1 cellular context compared by ENCODE assay signal in the genomic region with DNA sequence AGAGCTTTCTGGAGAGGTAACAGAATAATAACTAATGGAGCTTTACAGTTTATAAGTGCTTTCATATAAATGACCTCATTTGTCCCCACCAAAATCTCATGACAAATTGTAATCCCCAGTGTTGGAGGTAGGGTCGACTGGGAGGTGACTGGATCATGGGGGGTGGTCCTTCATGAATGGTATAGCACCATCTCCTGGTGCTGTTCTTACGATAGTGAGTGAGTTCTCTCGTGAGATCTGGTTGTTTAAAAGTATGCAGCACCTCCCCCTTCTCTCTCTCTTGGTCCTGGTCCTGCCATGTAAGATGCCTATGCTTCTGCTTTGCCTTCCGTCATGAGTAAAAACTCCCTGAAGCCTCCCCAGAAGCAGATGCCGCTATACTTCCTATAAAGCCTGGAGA.
TF ChIP-seq lines count a peak whose summit lies in the region.

No MANE protein-coding gene starts in this region.

TF ChIP-seq in WTC11, 78 proteins besides CTCF, POLR2A, EP300 and RAD21 (continued from another document):
- TF ChIP-seq E2F5 (CRISPR knock-in tag; IDR thresholded peaks at IDR 0.05) (no peak), NFE2L1 (CRISPR knock-in tag; IDR thresholded peaks at IDR 0.05) (no peak), PRDM15 (CRISPR knock-in tag; IDR thresholded peaks at IDR 0.05) (no peak), NR2C2 (CRISPR knock-in tag; IDR thresholded peaks at IDR 0.05) (no peak), ATF3 (CRISPR knock-in tag; conservative IDR thresholded peaks at IDR 0.05) (no peak), CBFB (CRISPR knock-in tag; IDR thresholded peaks at IDR 0.05; ENCODE audit: low read depth) (no peak), ZNF671 (CRISPR knock-in tag; IDR thresholded peaks at IDR 0.05) (no peak), ZNF317 (CRISPR knock-in tag; IDR thresholded peaks at IDR 0.05; ENCODE audit: borderline replicate concordance, low read depth) (no peak), RORB (CRISPR knock-in tag; IDR thresholded peaks at IDR 0.05) (no peak)
- TF ChIP-seq, protein P1, sequence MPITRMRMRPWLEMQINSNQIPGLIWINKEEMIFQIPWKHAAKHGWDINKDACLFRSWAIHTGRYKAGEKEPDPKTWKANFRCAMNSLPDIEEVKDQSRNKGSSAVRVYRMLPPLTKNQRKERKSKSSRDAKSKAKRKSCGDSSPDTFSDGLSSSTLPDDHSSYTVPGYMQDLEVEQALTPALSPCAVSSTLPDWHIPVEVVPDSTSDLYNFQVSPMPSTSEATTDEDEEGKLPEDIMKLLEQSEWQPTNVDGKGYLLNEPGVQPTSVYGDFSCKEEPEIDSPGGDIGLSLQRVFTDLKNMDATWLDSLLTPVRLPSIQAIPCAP (CRISPR knock-in tag; IDR thresholded peaks at IDR 0.05): no peak
- TF ChIP-seq, protein P2, sequence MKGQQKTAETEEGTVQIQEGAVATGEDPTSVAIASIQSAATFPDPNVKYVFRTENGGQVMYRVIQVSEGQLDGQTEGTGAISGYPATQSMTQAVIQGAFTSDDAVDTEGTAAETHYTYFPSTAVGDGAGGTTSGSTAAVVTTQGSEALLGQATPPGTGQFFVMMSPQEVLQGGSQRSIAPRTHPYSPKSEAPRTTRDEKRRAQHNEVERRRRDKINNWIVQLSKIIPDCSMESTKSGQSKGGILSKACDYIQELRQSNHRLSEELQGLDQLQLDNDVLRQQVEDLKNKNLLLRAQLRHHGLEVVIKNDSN (CRISPR knock-in tag; IDR thresholded peaks at IDR 0.05): no peak
- TF ChIP-seq, protein P3, sequence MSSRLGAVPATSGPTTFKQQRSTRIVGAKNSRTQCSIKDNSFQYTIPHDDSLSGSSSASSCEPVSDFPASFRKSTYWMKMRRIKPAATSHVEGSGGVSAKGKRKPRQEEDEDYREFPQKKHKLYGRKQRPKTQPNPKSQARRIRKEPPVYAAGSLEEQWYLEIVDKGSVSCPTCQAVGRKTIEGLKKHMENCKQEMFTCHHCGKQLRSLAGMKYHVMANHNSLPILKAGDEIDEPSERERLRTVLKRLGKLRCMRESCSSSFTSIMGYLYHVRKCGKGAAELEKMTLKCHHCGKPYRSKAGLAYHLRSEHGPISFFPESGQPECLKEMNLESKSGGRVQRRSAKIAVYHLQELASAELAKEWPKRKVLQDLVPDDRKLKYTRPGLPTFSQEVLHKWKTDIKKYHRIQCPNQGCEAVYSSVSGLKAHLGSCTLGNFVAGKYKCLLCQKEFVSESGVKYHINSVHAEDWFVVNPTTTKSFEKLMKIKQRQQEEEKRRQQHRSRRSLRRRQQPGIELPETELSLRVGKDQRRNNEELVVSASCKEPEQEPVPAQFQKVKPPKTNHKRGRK (CRISPR knock-in tag; IDR thresholded peaks at IDR 0.05; ENCODE audit: borderline replicate concordance): no peak
